In genomic region chr10:60652628-60653027, GRCh38 we compare ENCODE assay signal across 13 cellular contexts.
DNase-seq lines count a peak whose midpoint lies in the region; ATAC-seq and TF ChIP-seq lines count a peak whose summit lies in the region.
"Had no signal": no experiment of that assay in that cellular context is flagged by ENCODE, and none has a peak within 500 bp of the region (broad histone marks: within the 10 kb centered on the region; RNA-seq: fewer than 3 reads in every experiment).

No MANE protein-coding gene starts in this region.

- in situ Hi-C loops in ACHN (cut with HindIII; ENCODE audit: low pct_ligation_motif_present, low pct_unique_long_range_greater_than_20kb, low sequenced_read_pairs), result no loop called here

- H3K36me3 ChIP-seq in vagina, result no peaks in the 10 kb centered on the region
- H3K36me3 ChIP-seq: SJSA1 had no signal

- no peak overlapping the region for H3K4me3 ChIP-seq in vagina
- H3K4me3 ChIP-seq: SJSA1, skin epidermis had no signal

- no peak overlapping the region for H3K27ac ChIP-seq in vagina
- H3K27ac ChIP-seq: SJSA1, skin epidermis had no signal

- H3K4me1 ChIP-seq in vagina, result no peaks in the 10 kb centered on the region

- no peak for TF ChIP-seq POLR2A in vagina (IDR thresholded peaks at IDR 0.05)

- TF ChIP-seq CTCF in vagina (IDR thresholded peaks at IDR 0.05), result no peak

- peak; percentile 92 for ATAC-seq in GM18498 (IDR thresholded peaks at IDR 0.05; ENCODE audit: unreplicated experiment)
- ATAC-seq in GM19467 (IDR thresholded peaks at IDR 0.05; ENCODE audit: unreplicated experiment), result peak; percentile 76
- peak; percentile 97 for ATAC-seq in HG02938 (IDR thresholded peaks at IDR 0.05; ENCODE audit: unreplicated experiment)
- ATAC-seq in HG03565 (IDR thresholded peaks at IDR 0.05; ENCODE audit: unreplicated experiment), result peak; percentile 93

- H3K27me3 ChIP-seq in vagina, result no peaks in the 10 kb centered on the region
- H3K27me3 ChIP-seq: SJSA1 had no signal

- H3K9me3 ChIP-seq in vagina, result no peaks in the 10 kb centered on the region
- H3K9me3 ChIP-seq: SJSA1 had no signal

- intact Hi-C loops in vagina (cut with DNase I), result no loop called here

- DNase-seq in activated CD4-positive, alpha-beta T cell treated with anti-CD3 and anti-CD28 coated beads, Interleukin-2, amount 50 U/mL, for 48 hours, result no peak
- no peak for DNase-seq in ACHN
- no peak for DNase-seq in vagina (ENCODE audit: extremely low spot score in 2 of 2)
- no peak for DNase-seq in Kasumi-1 (lab: John Stamatoyannopoulos, UW)
- DNase-seq: activated naive CD4-positive, alpha-beta T cell treated with anti-CD3 and anti-CD28 coated beads, Interleukin-2, amount 10 ng/mL, durations not matched to agents 7 days and 5 days; cerebellar nuclear complex; EL had no signal
